Comparison of ENCODE assay signal across 9 cellular contexts in genomic region chr19:43809762-43810696, GRCh38. TPM values are rescaled to one million over a fixed set of nuclear protein-coding genes. Genes with fewer than 3 reads are reported as not detected.
DNase-seq lines count a peak whose midpoint lies in the region; ATAC-seq, FAIRE-seq and TF ChIP-seq lines count a peak whose summit lies in the region.
"Had no signal": no experiment of that assay in that cellular context is flagged by ENCODE, and none has a peak within 500 bp of the region (broad histone marks: within the 10 kb centered on the region; RNA-seq: fewer than 3 reads in every experiment).

No MANE protein-coding gene starts in this region.

- no peaks in the 10 kb centered on the region for H3K4me1 Mint-ChIP-seq in natural killer cell
- no peaks in the 10 kb centered on the region for H3K4me1 Mint-ChIP-seq in natural killer cell treated with Interleukin-12 subunit alpha and Interleukin-12 subunit beta and Interleukin-15 and Interleukin-18, amount 100 ng/mL, for 72 hours (ENCODE audit: low read depth in 2 of 2)

- no peaks in the 10 kb centered on the region for H3K4me1 ChIP-seq in small intestine (ENCODE audit: control insufficient read depth in 2 of 2, insufficient read depth in 1 of 2, low read depth in 1 of 2, low read length in 1 of 2)

- no peaks in the 10 kb centered on the region for H3K36me3 ChIP-seq in small intestine (ENCODE audit: control insufficient read depth in 2 of 2, insufficient read depth in 2 of 2, low read length in 2 of 2)

- WGBS in small intestine, 3 donors, result 31 to 35% (median 34%) methylated on average over 6 to 8 of the region's 8 CpGs

- H3K27ac ChIP-seq in small intestine (ENCODE audit: low read depth in 1 of 2, low read length in 1 of 2), result no peak overlapping the region

- TF ChIP-seq CTCF in natural killer cell (IDR thresholded peaks at IDR 0.05), result peak; percentile 67
- peak; percentile 46 for TF ChIP-seq CTCF in foreskin fibroblast (IDR thresholded peaks at IDR 0.05; ENCODE audit: low read depth, low read length)

- no peaks in the 10 kb centered on the region for H3K27me3 ChIP-seq in small intestine (ENCODE audit: control insufficient read depth in 2 of 2, insufficient read depth in 2 of 2, low read length in 2 of 2)

- no peak overlapping the region for H3K4me3 Mint-ChIP-seq in natural killer cell
- H3K4me3 Mint-ChIP-seq in natural killer cell treated with Interleukin-12 subunit alpha and Interleukin-12 subunit beta and Interleukin-15 and Interleukin-18, amount 100 ng/mL, for 72 hours, result no peak overlapping the region
- H3K4me3 Mint-ChIP-seq: stimulated activated naive CD8-positive, alpha-beta T cell treated with anti-CD3 and anti-CD28 coated beads, Interleukin-15, Interleukin-2, amounts not matched to agents 100 ng/mL and 50 ng/mL, for 24 hours had no signal

- no peaks in the 10 kb centered on the region for H3K36me3 Mint-ChIP-seq in natural killer cell
- no peaks in the 10 kb centered on the region for H3K36me3 Mint-ChIP-seq in natural killer cell treated with Interleukin-12 subunit alpha and Interleukin-12 subunit beta and Interleukin-15 and Interleukin-18, amount 100 ng/mL, for 72 hours

- DNase-seq in natural killer cell (no peak), NCI-H146 (lab: John Stamatoyannopoulos, UW) (peak; percentile 65), foreskin fibroblast (peak; percentile 28 to 75), small intestine (peak; percentile 54)
- DNase-seq in natural killer cell treated with Interleukin-12 subunit alpha and Interleukin-12 subunit beta and Interleukin-15 and Interleukin-18, amount 100 ng/mL, for 72 hours (ENCODE audit: low spot score), result no peak
- no peak for DNase-seq in activated CD4-positive, CD25-positive, alpha-beta regulatory T cell (lab: John Stamatoyannopoulos, UW)

- ATAC-seq in natural killer cell (peak; percentile 55 to 61 (median 55)), HG03457 (IDR thresholded peaks at IDR 0.05; ENCODE audit: unreplicated experiment) (no peak)
- no peak for ATAC-seq in natural killer cell treated with Interleukin-12 subunit alpha and Interleukin-12 subunit beta and Interleukin-15 and Interleukin-18, amount 100 ng/mL, for 72 hours

- H3K27me3 Mint-ChIP-seq in natural killer cell (ENCODE audit: low read depth in 2 of 2), result peaks cover 11 to 20% of the 10 kb centered on the region in 2 donors
- H3K27me3 Mint-ChIP-seq in natural killer cell treated with Interleukin-12 subunit alpha and Interleukin-12 subunit beta and Interleukin-15 and Interleukin-18, amount 100 ng/mL, for 72 hours, result peaks cover 19 to 37% of the 10 kb centered on the region in 2 donors

- no peaks in the 10 kb centered on the region for H3K9me3 ChIP-seq in small intestine (ENCODE audit: control insufficient read depth, low read depth)

- H3K4me3 ChIP-seq in foreskin fibroblast (ENCODE audit: low read depth in 1 of 2, low read length in 2 of 2) (no peak overlapping the region), small intestine (ENCODE audit: low read depth in 1 of 2, low read length in 2 of 2) (no peak overlapping the region)

- FAIRE-seq in TTC549 (lab: Jason Lieb, UNC) (peak; percentile 93), small intestine (lab: Jason Lieb, UNC) (peak; percentile 55)

- intact Hi-C loops in natural killer cell (cut with micrococcal nuclease), result loop anchor here (1.0 kb wide), 1 partner anchor 65 kb away; no protein-coding TSS in a partner anchor

- H3K27ac Mint-ChIP-seq in natural killer cell, result no peak overlapping the region
- H3K27ac Mint-ChIP-seq in natural killer cell treated with Interleukin-12 subunit alpha and Interleukin-12 subunit beta and Interleukin-15 and Interleukin-18, amount 100 ng/mL, for 72 hours, result no peak overlapping the region
- H3K27ac Mint-ChIP-seq: stimulated activated naive CD8-positive, alpha-beta T cell treated with anti-CD3 and anti-CD28 coated beads, Interleukin-15, Interleukin-2, amounts not matched to agents 100 ng/mL and 50 ng/mL, for 24 hours had no signal

- no peaks in the 10 kb centered on the region for H3K9me3 Mint-ChIP-seq in natural killer cell
- no peaks in the 10 kb centered on the region for H3K9me3 Mint-ChIP-seq in natural killer cell treated with Interleukin-12 subunit alpha and Interleukin-12 subunit beta and Interleukin-15 and Interleukin-18, amount 100 ng/mL, for 72 hours
- H3K9me3 Mint-ChIP-seq: stimulated activated naive CD8-positive, alpha-beta T cell treated with anti-CD3 and anti-CD28 coated beads, Interleukin-15, Interleukin-2, amounts not matched to agents 100 ng/mL and 50 ng/mL, for 24 hours had no signal

RNA-seq across cellular contexts. Expression of gene LYPD5, which starts 7.8 kb away (rescaled TPM):
- not detected for total RNA-seq in natural killer cell
- under 1 TPM in 1 of 2 donors, not detected in 1; 0.29 TPM for total RNA-seq in natural killer cell treated with Interleukin-12 subunit alpha and Interleukin-12 subunit beta and Interleukin-15 and Interleukin-18, amount 100 ng/mL, for 72 hours
- 1 to 10 TPM in 2 of 3 donors, not detected in 1; 1.1 to 2.3 TPM for polyA plus RNA-seq in small intestine

RNA-seq across cellular contexts. Expression of gene ZNF283, which starts 17.1 kb away (rescaled TPM):
- 1 to 10 TPM; 4.1 to 8.0 (median 7.1) TPM for total RNA-seq in natural killer cell
- 1 to 10 TPM; 7.2 to 8.3 TPM for total RNA-seq in natural killer cell treated with Interleukin-12 subunit alpha and Interleukin-12 subunit beta and Interleukin-15 and Interleukin-18, amount 100 ng/mL, for 72 hours
- polyA plus RNA-seq in small intestine, result 1 to 10 TPM; 1.3 to 3.5 (median 2.8) TPM

RNA-seq across cellular contexts. Expression of gene KCNN4, which starts 29.3 kb away (rescaled TPM):
- 1 to 10 TPM in 2 of 3 donors, under 1 TPM in 1; 0.72 to 7.1 (median 1.4) TPM for total RNA-seq in natural killer cell
- total RNA-seq in natural killer cell treated with Interleukin-12 subunit alpha and Interleukin-12 subunit beta and Interleukin-15 and Interleukin-18, amount 100 ng/mL, for 72 hours, result 100 to 1,000 TPM in 1 of 2 donors, 10 to 100 TPM in 1; 99.4 to 107 TPM
- polyA plus RNA-seq in small intestine, result 1 to 10 TPM in 1 of 3 donors, not detected in 2; 2.6 TPM

RNA-seq across cellular contexts. Expression of gene SMG9, which starts 55.3 kb away (rescaled TPM):
- 10 to 100 TPM; 23.3 to 37.4 (median 28.3) TPM for total RNA-seq in natural killer cell
- total RNA-seq in natural killer cell treated with Interleukin-12 subunit alpha and Interleukin-12 subunit beta and Interleukin-15 and Interleukin-18, amount 100 ng/mL, for 72 hours, result 100 to 1,000 TPM in 1 of 2 donors, 10 to 100 TPM in 1; 89.4 to 103 TPM
- 10 to 100 TPM; 21.3 to 27.7 (median 25.3) TPM for polyA plus RNA-seq in small intestine

Comparison
In these comparisons a context has a peak if more than half of its experiments do, and no peak if none do; other contexts are left out.
1. ATAC-seq: peak in natural killer cell (3 of 3); none in natural killer cell treated with Interleukin-12 subunit alpha and Interleukin-12 subunit beta and Interleukin-15 and Interleukin-18, amount 100 ng/mL, for 72 hours (0 of 2) and HG03457 (single experiment).
2. RNA of gene KCNN4, which starts 29.3 kb away (total RNA-seq): 99.4 to 107 TPM in natural killer cell treated with Interleukin-12 subunit alpha and Interleukin-12 subunit beta and Interleukin-15 and Interleukin-18, amount 100 ng/mL, for 72 hours; 0.72 to 7.1 TPM in natural killer cell; every median in the first group is over 10 times any median in the second.
3. DNase-seq: peak in NCI-H146 (single experiment), foreskin fibroblast (2 of 2) and small intestine (single experiment); none in natural killer cell (single experiment), natural killer cell treated with Interleukin-12 subunit alpha and Interleukin-12 subunit beta and Interleukin-15 and Interleukin-18, amount 100 ng/mL, for 72 hours (single experiment) and activated CD4-positive, CD25-positive, alpha-beta regulatory T cell (0 of 4).